In the genomic region with DNA sequence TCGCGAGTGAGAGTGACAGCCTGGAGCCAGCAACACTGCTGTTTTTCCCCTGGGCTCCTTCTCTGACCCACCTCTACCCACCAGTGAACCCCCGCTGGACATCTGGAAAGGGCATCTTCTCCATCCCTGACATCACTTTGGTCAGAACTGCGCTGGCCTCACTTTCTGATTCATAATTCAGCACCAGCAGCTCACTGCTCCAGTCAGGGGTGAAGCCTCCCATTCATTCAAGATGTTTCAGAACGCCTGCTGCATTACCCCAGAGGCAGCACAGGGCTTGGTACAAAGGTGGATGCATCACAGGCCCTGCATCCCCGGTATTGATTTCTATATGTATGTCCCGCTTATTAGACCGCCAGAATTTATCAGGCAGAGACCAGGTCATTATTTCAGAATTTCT, we compare ENCODE assay signal across 23 cellular contexts.
"Had no signal": no experiment of that assay in that cellular context is flagged by ENCODE, and none has a peak within 500 bp of the region (broad histone marks: within the 10 kb centered on the region; RNA-seq: fewer than 3 reads in every experiment).

No MANE protein-coding gene starts in this region.

- H3K36me3 ChIP-seq: brain microvascular endothelial cell, esophagus squamous epithelium, gastroesophageal sphincter had no signal

- DNase-seq: activated CD4-positive, alpha-beta memory T cell treated with anti-CD3 and anti-CD28 coated beads, Interleukin-2, amount 10 ng/mL, durations not matched to agents 7 days and 5 days; activated CD4-positive, alpha-beta T cell treated with anti-CD3 and anti-CD28 coated beads for 36 hours; activated CD4-positive, alpha-beta T cell treated with anti-CD3 and anti-CD28 coated beads, Interleukin-2, amount 10 ng/mL, durations not matched to agents 7 days and 5 days; activated CD4-positive, alpha-beta T cell treated with anti-CD3 and anti-CD28 coated beads, Interleukin-2, amount 50 U/mL, for 4 hours; activated CD4-positive, CD25-positive, alpha-beta regulatory T cell; activated CD4-positive, CD25-positive, alpha-beta regulatory T cell treated with anti-CD3 and anti-CD28 coated beads, Interleukin-2, amount 50 U/mL, for 72 hours; activated CD8-positive, alpha-beta memory T cell treated with anti-CD3 and anti-CD28 coated beads, Interleukin-2, amount 50 U/mL, for 48 hours; activated gamma-delta T cell treated with Interleukin-2 at 50 U/mL for 16 hours; activated naive CD4-positive, alpha-beta T cell treated with anti-CD3 and anti-CD28 coated beads, Interleukin-2, amount 50 U/mL, for 16 hours; activated naive CD4-positive, alpha-beta T cell treated with Interleukin-2 at 50 U/mL for 16 hours; activated T-cell treated with anti-CD3 and anti-CD28 coated beads for 4 hours; activated T-cell treated with anti-CD3 and anti-CD28 coated beads, Interleukin-2, amount 50 U/mL, for 24 hours; activated T-cell treated with anti-CD3 and anti-CD28 coated beads, Interleukin-2, amount 50 U/mL, for 72 hours; amniotic stem cell; anterior cingulate cortex; brain microvascular endothelial cell; caudate nucleus; effector memory CD4-positive, alpha-beta T cell; erythroblast; esophagus squamous epithelium; foreskin melanocyte; T-helper 2 cell had no signal

- ATAC-seq: activated CD4-positive, alpha-beta T cell treated with anti-CD3 and anti-CD28 coated beads for 36 hours; activated T-cell treated with anti-CD3 and anti-CD28 coated beads, Interleukin-2, amount 50 U/mL, for 72 hours; gastroesophageal sphincter had no signal

- H3K4me1 ChIP-seq: esophagus squamous epithelium, gastroesophageal sphincter had no signal

- H3K4me3 ChIP-seq: esophagus squamous epithelium, gastroesophageal sphincter had no signal

- H3K27ac ChIP-seq: brain microvascular endothelial cell, esophagus squamous epithelium, gastroesophageal sphincter had no signal

- H3K27me3 ChIP-seq: brain microvascular endothelial cell, esophagus squamous epithelium, gastroesophageal sphincter had no signal
